8 cellular contexts compared by ENCODE assay signal in genomic region chr13:49627831-49628652, GRCh38.
A peak's percentile ranks its signal among the peaks of the same experiment; 100 is the strongest.
DNase-seq lines count a peak whose midpoint lies in the region; ATAC-seq lines count a peak whose summit lies in the region.

TSS of gene ARL11 (plus strand) at chr13:49628507. CDS start at chr13:49630448, 1,941 bp downstream.

- ATAC-seq in GM18867 (IDR thresholded peaks at IDR 0.05; ENCODE audit: unreplicated experiment) = peak; percentile 95
- ATAC-seq in HG02970 (IDR thresholded peaks at IDR 0.05; ENCODE audit: low FRiP score, unreplicated experiment) = peak; percentile 69

- DNase-seq in RPMI8226 (peak; percentile 85), left kidney (ENCODE audit: low read depth, low spot score) (peak; percentile 63), foreskin melanocyte (no peak), DMS114 treated with DMSO at 0.1 percent for 48 hours (lab: John Stamatoyannopoulos, UW; ENCODE audit: unreplicated experiment) (no peak)
- DNase-seq in activated naive CD4-positive, alpha-beta T cell treated with anti-CD3 and anti-CD28 coated beads, Interleukin-2, amount 50 U/mL, for 16 hours = peak; percentile 63
- DNase-seq in stimulated activated CD8-positive, alpha-beta memory T cell treated with anti-CD3 and anti-CD28 coated beads, Interleukin-15, amount 100 ng/mL, for 24 hours (ENCODE audit: low read depth) = peak; percentile 16

Comparison
In these comparisons a context has a peak if more than half of its experiments do, and no peak if none do; other contexts are left out.
1. DNase-seq: peak in RPMI8226 (single experiment), activated naive CD4-positive, alpha-beta T cell treated with anti-CD3 and anti-CD28 coated beads, Interleukin-2, amount 50 U/mL, for 16 hours (single experiment), left kidney (single experiment) and stimulated activated CD8-positive, alpha-beta memory T cell treated with anti-CD3 and anti-CD28 coated beads, Interleukin-15, amount 100 ng/mL, for 24 hours (single experiment); none in foreskin melanocyte (single experiment) and DMS114 treated with DMSO at 0.1 percent for 48 hours (single experiment).